ENCODE assay signal across 31 cellular contexts in the genomic region with DNA sequence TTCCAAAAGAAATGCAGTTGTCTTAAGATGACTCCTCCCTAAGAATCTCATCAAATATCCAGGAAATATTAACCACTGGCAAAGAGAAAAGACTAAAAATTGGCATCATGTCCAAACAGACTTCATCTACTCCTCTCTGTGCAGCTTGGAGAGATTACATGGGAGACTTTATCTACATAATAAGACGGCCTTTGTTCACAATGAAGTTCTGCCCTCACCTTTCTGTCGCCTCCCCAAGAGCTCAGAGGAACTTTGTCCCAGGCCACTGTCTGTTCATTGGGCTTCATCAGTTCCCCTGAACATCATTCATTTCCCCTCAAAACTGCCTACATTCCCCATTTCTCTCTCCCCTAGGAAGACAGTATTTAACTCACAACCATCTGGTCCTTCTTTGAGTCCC.
"Had no signal": no experiment of that assay in that cellular context is flagged by ENCODE, and none has a peak within 500 bp of the region (broad histone marks: within the 10 kb centered on the region; RNA-seq: fewer than 3 reads in every experiment).

No MANE protein-coding gene starts in this region.

- H3K27me3 Mint-ChIP-seq: activated CD4-positive, alpha-beta memory T cell treated with anti-CD3 and anti-CD28 coated beads, Interleukin-2, amount 10 ng/mL, durations not matched to agents 7 days and 5 days; activated CD8-positive, alpha-beta memory T cell treated with anti-CD3 and anti-CD28 coated beads, Interleukin-2, amount 10 ng/mL, durations not matched to agents 7 days and 5 days; activated naive CD8-positive, alpha-beta T cell treated with anti-CD3 and anti-CD28 coated beads for 36 hours; activated T-helper 17 cell treated with anti-CD3 and anti-CD28 coated beads, Interleukin-2, amount 50 U/mL, for 72 hours had no signal

- H3K4me3 ChIP-seq: cardiac muscle cell had no signal

- H3K9me3 Mint-ChIP-seq: activated CD4-positive, alpha-beta memory T cell treated with anti-CD3 and anti-CD28 coated beads, Interleukin-2, amount 10 ng/mL, durations not matched to agents 7 days and 5 days; activated naive CD8-positive, alpha-beta T cell treated with anti-CD3 and anti-CD28 coated beads for 36 hours; activated T-cell treated with anti-CD3 and anti-CD28 coated beads, Interleukin-2, amount 50 U/mL, for 72 hours; activated T-helper 17 cell treated with anti-CD3 and anti-CD28 coated beads, Interleukin-2, amount 50 U/mL, for 72 hours had no signal

- H3K4me1 Mint-ChIP-seq: activated naive CD8-positive, alpha-beta T cell treated with anti-CD3 and anti-CD28 coated beads for 36 hours; activated T-helper 17 cell treated with anti-CD3 and anti-CD28 coated beads, Interleukin-2, amount 50 U/mL, for 72 hours had no signal

- H3K36me3 ChIP-seq: cardiac muscle cell had no signal

- DNase-seq: activated CD4-positive, alpha-beta memory T cell treated with anti-CD3 and anti-CD28 coated beads, Interleukin-2, amount 10 ng/mL, durations not matched to agents 7 days and 5 days; activated CD4-positive, alpha-beta T cell treated with anti-CD3 and anti-CD28 coated beads for 1 hour; activated CD4-positive, alpha-beta T cell treated with anti-CD3 and anti-CD28 coated beads for 48 hours; activated CD4-positive, CD25-positive, alpha-beta regulatory T cell; activated CD8-positive, alpha-beta memory T cell treated with anti-CD3 and anti-CD28 coated beads for 24 hours; activated CD8-positive, alpha-beta memory T cell treated with anti-CD3 and anti-CD28 coated beads, Interleukin-2, amount 10 ng/mL, durations not matched to agents 7 days and 5 days; activated effector memory CD4-positive, alpha-beta T cell treated with anti-CD3 and anti-CD28 coated beads, Interleukin-2, amount 50 U/mL, for 16 hours; activated naive CD4-positive, alpha-beta T cell; activated naive CD4-positive, alpha-beta T cell treated with anti-CD3 and anti-CD28 coated beads, Interleukin-2, amount 50 U/mL, for 16 hours; activated naive CD8-positive, alpha-beta T cell treated with anti-CD3 and anti-CD28 coated beads for 36 hours; activated T-cell treated with anti-CD3 and anti-CD28 coated beads, Interleukin-2, amount 50 U/mL, for 1 hour; activated T-cell treated with anti-CD3 and anti-CD28 coated beads, Interleukin-2, amount 50 U/mL, for 72 hours; amniotic stem cell; aorta; Karpas-422; KBM-7; NCI-H1105; NCI-H1417 treated with DMSO at 0.1 percent for 48 hours; NCI-H1930; NCI-H2107; NCI-H2171; NCI-H510A; NCI-H526; NCI-H748 treated with DMSO at 0.1 percent for 48 hours; NK-92 treated with Interleukin-12 subunit alpha and Interleukin-12 subunit beta, amount 100 ng/mL, for 24 hours; Right ventricle myocardium superior; SW 1271; T1000; WERI-Rb-1 had no signal

- H3K36me3 Mint-ChIP-seq: activated CD8-positive, alpha-beta memory T cell treated with anti-CD3 and anti-CD28 coated beads, Interleukin-2, amount 10 ng/mL, durations not matched to agents 7 days and 5 days had no signal

- H3K27ac Mint-ChIP-seq: activated CD4-positive, alpha-beta memory T cell treated with anti-CD3 and anti-CD28 coated beads, Interleukin-2, amount 10 ng/mL, durations not matched to agents 7 days and 5 days; activated CD8-positive, alpha-beta memory T cell treated with anti-CD3 and anti-CD28 coated beads, Interleukin-2, amount 10 ng/mL, durations not matched to agents 7 days and 5 days; activated naive CD8-positive, alpha-beta T cell treated with anti-CD3 and anti-CD28 coated beads for 36 hours; activated T-cell treated with anti-CD3 and anti-CD28 coated beads, Interleukin-2, amount 50 U/mL, for 72 hours; activated T-helper 17 cell treated with anti-CD3 and anti-CD28 coated beads, Interleukin-2, amount 50 U/mL, for 72 hours had no signal

- H3K27me3 ChIP-seq: cardiac muscle cell had no signal

- H3K27ac ChIP-seq: cardiac muscle cell, WERI-Rb-1 had no signal

- H3K4me3 Mint-ChIP-seq: activated CD4-positive, alpha-beta memory T cell treated with anti-CD3 and anti-CD28 coated beads, Interleukin-2, amount 10 ng/mL, durations not matched to agents 7 days and 5 days; activated CD8-positive, alpha-beta memory T cell treated with anti-CD3 and anti-CD28 coated beads, Interleukin-2, amount 10 ng/mL, durations not matched to agents 7 days and 5 days; activated naive CD8-positive, alpha-beta T cell treated with anti-CD3 and anti-CD28 coated beads for 36 hours; activated T-cell treated with anti-CD3 and anti-CD28 coated beads, Interleukin-2, amount 50 U/mL, for 72 hours; activated T-helper 17 cell treated with anti-CD3 and anti-CD28 coated beads, Interleukin-2, amount 50 U/mL, for 72 hours had no signal

- ATAC-seq: activated CD8-positive, alpha-beta memory T cell treated with anti-CD3 and anti-CD28 coated beads, Interleukin-2, amount 10 ng/mL, durations not matched to agents 7 days and 5 days; activated T-cell treated with anti-CD3 and anti-CD28 coated beads, Interleukin-2, amount 50 U/mL, for 72 hours; activated T-helper 17 cell treated with anti-CD3 and anti-CD28 coated beads, Interleukin-2, amount 50 U/mL, for 72 hours had no signal
